15 cellular contexts compared by ENCODE assay signal in the genomic region with DNA sequence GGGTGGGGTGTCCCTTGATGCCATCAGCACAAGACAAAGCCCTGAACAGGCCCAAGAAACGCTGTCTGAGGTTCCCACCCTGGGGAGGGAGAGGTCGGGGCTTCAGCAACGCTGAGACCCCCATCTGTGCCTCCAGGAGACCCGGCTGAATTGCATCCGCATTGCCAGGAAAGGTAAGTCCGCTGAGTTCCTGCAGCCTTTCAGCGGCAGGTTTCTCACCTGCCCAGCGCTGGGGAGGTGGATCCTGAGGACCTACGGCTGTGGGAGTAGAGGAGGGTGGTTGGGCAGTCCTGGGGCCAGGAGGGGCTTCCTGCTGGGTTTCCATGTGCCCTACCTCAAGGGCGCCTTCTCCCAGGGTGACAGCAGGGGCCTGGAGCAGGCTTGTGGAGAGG. TPM values are rescaled to one million over a fixed set of nuclear protein-coding genes. Genes with fewer than 3 reads are reported as not detected.
DNase-seq lines count a peak whose midpoint lies in the region; ATAC-seq and TF ChIP-seq lines count a peak whose summit lies in the region.
"Had no signal": no experiment of that assay in that cellular context is flagged by ENCODE, and none has a peak within 500 bp of the region (broad histone marks: within the 10 kb centered on the region; RNA-seq: fewer than 3 reads in every experiment).

No MANE protein-coding gene starts in this region.

- ATAC-seq in activated CD8-positive, alpha-beta memory T cell treated with anti-CD3 and anti-CD28 coated beads, Interleukin-2, amount 10 ng/mL, durations not matched to agents 7 days and 5 days: no peak
- ATAC-seq in stimulated activated effector memory CD8-positive, alpha-beta T cell treated with anti-CD3 and anti-CD28 coated beads, Interleukin-12 subunit alpha, Interleukin-12 subunit beta, amount 100 ng/mL, for 72 hours: no peak
- no peak for ATAC-seq in GM19455 (IDR thresholded peaks at IDR 0.05; ENCODE audit: unreplicated experiment)
- no peak for ATAC-seq in SK-N-SH treated with all-trans-retinoic acid at 6 μM for 48 hours

- 0 out of 2 replicates have a peak overlapping the region, but pooled peaks have one; percentile 21 for H3K27ac ChIP-seq in SK-N-MC

- CTCF ChIA-PET in activated CD8-positive, alpha-beta memory T cell treated with anti-CD3 and anti-CD28 coated beads, Interleukin-2, amount 10 ng/mL, durations not matched to agents 7 days and 5 days (lab: Charles Lee): no interaction called here

- no peaks in the 10 kb centered on the region for H3K36me3 ChIP-seq in SK-N-MC (ENCODE audit: insufficient read depth, low read length)
- peaks cover 5% of the 10 kb centered on the region for H3K36me3 ChIP-seq in iPS-15b (ENCODE audit: control insufficient read depth, insufficient read depth, low read length)

- no peak overlapping the region for H3K27ac Mint-ChIP-seq in activated CD8-positive, alpha-beta memory T cell treated with anti-CD3 and anti-CD28 coated beads, Interleukin-2, amount 10 ng/mL, durations not matched to agents 7 days and 5 days
- H3K27ac Mint-ChIP-seq in stimulated activated effector memory CD8-positive, alpha-beta T cell treated with anti-CD3 and anti-CD28 coated beads, Interleukin-12 subunit alpha, Interleukin-12 subunit beta, amount 100 ng/mL, for 72 hours: peak overlapping the region; percentile 93

- H3K27me3 Mint-ChIP-seq in activated CD8-positive, alpha-beta memory T cell treated with anti-CD3 and anti-CD28 coated beads, Interleukin-2, amount 10 ng/mL, durations not matched to agents 7 days and 5 days: no peaks in the 10 kb centered on the region
- H3K27me3 Mint-ChIP-seq: progenitor cell of endocrine pancreas had no signal

- H3K36me3 Mint-ChIP-seq in activated CD8-positive, alpha-beta memory T cell treated with anti-CD3 and anti-CD28 coated beads, Interleukin-2, amount 10 ng/mL, durations not matched to agents 7 days and 5 days: no peaks in the 10 kb centered on the region
- peaks cover 6% of the 10 kb centered on the region for H3K36me3 Mint-ChIP-seq in stimulated activated effector memory CD8-positive, alpha-beta T cell treated with anti-CD3 and anti-CD28 coated beads, Interleukin-12 subunit alpha, Interleukin-12 subunit beta, amount 100 ng/mL, for 72 hours

- H3K9me3 Mint-ChIP-seq in activated CD8-positive, alpha-beta memory T cell treated with anti-CD3 and anti-CD28 coated beads, Interleukin-2, amount 10 ng/mL, durations not matched to agents 7 days and 5 days (ENCODE audit: low read depth): no peaks in the 10 kb centered on the region
- no peaks in the 10 kb centered on the region for H3K9me3 Mint-ChIP-seq in stimulated activated effector memory CD8-positive, alpha-beta T cell treated with anti-CD3 and anti-CD28 coated beads, Interleukin-12 subunit alpha, Interleukin-12 subunit beta, amount 100 ng/mL, for 72 hours

- no peaks in the 10 kb centered on the region for H3K27me3 ChIP-seq in iPS-15b (ENCODE audit: control insufficient read depth, insufficient read depth, low read length)

- H3K9ac ChIP-seq in SK-N-MC (ENCODE audit: insufficient read length) (no peak overlapping the region), iPS-15b (ENCODE audit: low read depth, low read length) (no peak overlapping the region)

- H3K4me3 ChIP-seq in SK-N-MC: peak overlapping the region; percentile 56
- H3K4me3 ChIP-seq in iPS-15b (ENCODE audit: low read depth, low read length): peak overlapping the region; percentile 66

- peaks cover 7% of the 10 kb centered on the region for H3K4me1 ChIP-seq in iPS-15b (ENCODE audit: control insufficient read depth, insufficient read depth, low read length)

- peak overlapping the region; percentile 27 for H3K4me3 Mint-ChIP-seq in activated CD8-positive, alpha-beta memory T cell treated with anti-CD3 and anti-CD28 coated beads, Interleukin-2, amount 10 ng/mL, durations not matched to agents 7 days and 5 days
- H3K4me3 Mint-ChIP-seq in stimulated activated effector memory CD8-positive, alpha-beta T cell treated with anti-CD3 and anti-CD28 coated beads, Interleukin-12 subunit alpha, Interleukin-12 subunit beta, amount 100 ng/mL, for 72 hours: peak overlapping the region; percentile 57

- no peak for DNase-seq in activated CD8-positive, alpha-beta memory T cell treated with anti-CD3 and anti-CD28 coated beads, Interleukin-2, amount 10 ng/mL, durations not matched to agents 7 days and 5 days
- DNase-seq in activated CD8-positive, alpha-beta memory T cell treated with anti-CD3 and anti-CD28 coated beads for 24 hours: no peak
- DNase-seq in SK-N-MC (ENCODE audit: low read depth, low spot score): no peak
- no peak for DNase-seq in stimulated activated effector memory CD8-positive, alpha-beta T cell treated with anti-CD3 and anti-CD28 coated beads, Interleukin-12 subunit alpha, Interleukin-12 subunit beta, amount 100 ng/mL, for 72 hours (ENCODE audit: low spot score in 2 of 2)
- DNase-seq in KG1 (lab: John Stamatoyannopoulos, UW): no peak
- DNase-seq: activated CD4-positive, CD25-positive, alpha-beta regulatory T cell treated with anti-CD3 and anti-CD28 coated beads, Interleukin-2, amount 50 U/mL, for 72 hours; activated T-cell treated with anti-CD3 and anti-CD28 coated beads for 4 hours; kidney; NCI-H2029; T-helper 2 cell had no signal

- H3K4me1 Mint-ChIP-seq in activated CD8-positive, alpha-beta memory T cell treated with anti-CD3 and anti-CD28 coated beads, Interleukin-2, amount 10 ng/mL, durations not matched to agents 7 days and 5 days: no peaks in the 10 kb centered on the region
- H3K4me1 Mint-ChIP-seq in stimulated activated effector memory CD8-positive, alpha-beta T cell treated with anti-CD3 and anti-CD28 coated beads, Interleukin-12 subunit alpha, Interleukin-12 subunit beta, amount 100 ng/mL, for 72 hours: peaks cover 9% of the 10 kb centered on the region

- H3K9me3 ChIP-seq in SK-N-MC (ENCODE audit: low read depth, low read length): no peaks in the 10 kb centered on the region
- H3K9me3 ChIP-seq in iPS-15b (ENCODE audit: control insufficient read depth, insufficient read depth, low read length): no peaks in the 10 kb centered on the region
- H3K9me3 ChIP-seq: Caco-2 had no signal

TF ChIP-seq in SK-N-SH treated with all-trans-retinoic acid at 6 μM for 48 hours, 23 proteins besides CTCF, POLR2A, EP300 and RAD21 (continues in another document):
- TF ChIP-seq, protein P1, sequence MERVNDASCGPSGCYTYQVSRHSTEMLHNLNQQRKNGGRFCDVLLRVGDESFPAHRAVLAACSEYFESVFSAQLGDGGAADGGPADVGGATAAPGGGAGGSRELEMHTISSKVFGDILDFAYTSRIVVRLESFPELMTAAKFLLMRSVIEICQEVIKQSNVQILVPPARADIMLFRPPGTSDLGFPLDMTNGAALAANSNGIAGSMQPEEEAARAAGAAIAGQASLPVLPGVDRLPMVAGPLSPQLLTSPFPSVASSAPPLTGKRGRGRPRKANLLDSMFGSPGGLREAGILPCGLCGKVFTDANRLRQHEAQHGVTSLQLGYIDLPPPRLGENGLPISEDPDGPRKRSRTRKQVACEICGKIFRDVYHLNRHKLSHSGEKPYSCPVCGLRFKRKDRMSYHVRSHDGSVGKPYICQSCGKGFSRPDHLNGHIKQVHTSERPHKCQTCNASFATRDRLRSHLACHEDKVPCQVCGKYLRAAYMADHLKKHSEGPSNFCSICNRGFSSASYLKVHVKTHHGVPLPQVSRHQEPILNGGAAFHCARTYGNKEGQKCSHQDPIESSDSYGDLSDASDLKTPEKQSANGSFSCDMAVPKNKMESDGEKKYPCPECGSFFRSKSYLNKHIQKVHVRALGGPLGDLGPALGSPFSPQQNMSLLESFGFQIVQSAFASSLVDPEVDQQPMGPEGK (CRISPR knock-in tag; IDR thresholded peaks at IDR 0.05; ENCODE audit: borderline replicate concordance): no peak
- TF ChIP-seq ZC3H10 (CRISPR knock-in tag; IDR thresholded peaks at IDR 0.05): no peak
- TF ChIP-seq OSR1 (CRISPR knock-in tag; IDR thresholded peaks at IDR 0.05): no peak
- TF ChIP-seq, protein P2, sequence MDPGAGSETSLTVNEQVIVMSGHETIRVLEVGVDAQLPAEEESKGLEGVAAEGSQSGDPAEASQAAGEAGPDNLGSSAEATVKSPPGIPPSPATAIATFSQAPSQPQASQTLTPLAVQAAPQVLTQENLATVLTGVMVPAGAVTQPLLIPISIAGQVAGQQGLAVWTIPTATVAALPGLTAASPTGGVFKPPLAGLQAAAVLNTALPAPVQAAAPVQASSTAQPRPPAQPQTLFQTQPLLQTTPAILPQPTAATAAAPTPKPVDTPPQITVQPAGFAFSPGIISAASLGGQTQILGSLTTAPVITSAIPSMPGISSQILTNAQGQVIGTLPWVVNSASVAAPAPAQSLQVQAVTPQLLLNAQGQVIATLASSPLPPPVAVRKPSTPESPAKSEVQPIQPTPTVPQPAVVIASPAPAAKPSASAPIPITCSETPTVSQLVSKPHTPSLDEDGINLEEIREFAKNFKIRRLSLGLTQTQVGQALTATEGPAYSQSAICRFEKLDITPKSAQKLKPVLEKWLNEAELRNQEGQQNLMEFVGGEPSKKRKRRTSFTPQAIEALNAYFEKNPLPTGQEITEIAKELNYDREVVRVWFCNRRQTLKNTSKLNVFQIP (CRISPR knock-in tag; IDR thresholded peaks at IDR 0.05; ENCODE audit: borderline replicate concordance, low read depth): no peak
- no peak for TF ChIP-seq BACH2 (CRISPR knock-in tag; IDR thresholded peaks at IDR 0.05; ENCODE audit: borderline replicate concordance)
- TF ChIP-seq TOX (CRISPR knock-in tag; IDR thresholded peaks at IDR 0.05; ENCODE audit: borderline replicate concordance): no peak
- TF ChIP-seq, protein P3, sequence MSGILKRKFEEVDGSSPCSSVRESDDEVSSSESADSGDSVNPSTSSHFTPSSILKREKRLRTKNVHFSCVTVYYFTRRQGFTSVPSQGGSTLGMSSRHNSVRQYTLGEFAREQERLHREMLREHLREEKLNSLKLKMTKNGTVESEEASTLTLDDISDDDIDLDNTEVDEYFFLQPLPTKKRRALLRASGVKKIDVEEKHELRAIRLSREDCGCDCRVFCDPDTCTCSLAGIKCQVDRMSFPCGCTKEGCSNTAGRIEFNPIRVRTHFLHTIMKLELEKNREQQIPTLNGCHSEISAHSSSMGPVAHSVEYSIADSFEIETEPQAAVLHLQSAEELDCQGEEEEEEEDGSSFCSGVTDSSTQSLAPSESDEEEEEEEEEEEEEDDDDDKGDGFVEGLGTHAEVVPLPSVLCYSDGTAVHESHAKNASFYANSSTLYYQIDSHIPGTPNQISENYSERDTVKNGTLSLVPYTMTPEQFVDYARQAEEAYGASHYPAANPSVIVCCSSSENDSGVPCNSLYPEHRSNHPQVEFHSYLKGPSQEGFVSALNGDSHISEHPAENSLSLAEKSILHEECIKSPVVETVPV (CRISPR knock-in tag; IDR thresholded peaks at IDR 0.05): no peak
- TF ChIP-seq ZFP3 (CRISPR knock-in tag; IDR thresholded peaks at IDR 0.05): no peak
- TF ChIP-seq ESRRG (CRISPR knock-in tag; IDR thresholded peaks at IDR 0.05): no peak
- TF ChIP-seq GLIS3 (CRISPR knock-in tag; IDR thresholded peaks at IDR 0.05): no peak
- TF ChIP-seq SNAI2 (CRISPR knock-in tag; IDR thresholded peaks at IDR 0.05): no peak
- TF ChIP-seq ZNF565 (CRISPR knock-in tag; conservative IDR thresholded peaks at IDR 0.05; ENCODE audit: low read depth): no peak

RNA-seq across cellular contexts. Expression of a gene that starts 47.5 kb away (rescaled TPM):
- under 1 TPM; 0.47 to 0.64 TPM for total RNA-seq in activated CD8-positive, alpha-beta memory T cell treated with anti-CD3 and anti-CD28 coated beads, Interleukin-2, amount 10 ng/mL, durations not matched to agents 7 days and 5 days

RNA-seq across cellular contexts. Expression of a gene that starts 53.1 kb away (rescaled TPM):
- 10 to 100 TPM; 24.5 to 26.9 TPM for total RNA-seq in activated CD8-positive, alpha-beta memory T cell treated with anti-CD3 and anti-CD28 coated beads, Interleukin-2, amount 10 ng/mL, durations not matched to agents 7 days and 5 days
